5 cellular contexts compared by ENCODE assay signal in the genomic region with DNA sequence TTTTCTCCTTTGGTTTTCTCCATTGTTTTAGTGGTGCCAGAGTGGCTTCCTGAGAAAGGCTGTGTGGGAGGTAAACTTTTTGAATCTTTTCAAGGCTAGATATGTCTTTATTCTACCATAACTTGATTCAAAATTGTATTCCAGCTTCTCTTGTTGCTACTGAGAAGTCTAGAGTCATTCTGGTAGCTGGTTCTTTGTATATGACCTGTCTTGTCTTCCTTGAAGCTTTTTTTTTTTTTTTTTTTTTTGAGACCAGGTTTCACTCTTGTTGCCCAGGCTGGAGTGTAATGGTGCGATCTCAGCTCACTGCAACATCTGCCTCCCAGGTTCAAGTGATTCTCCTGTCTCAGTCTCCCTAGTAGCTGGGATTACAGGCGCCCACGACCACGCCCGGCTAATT. TPM values are rescaled to one million over a fixed set of nuclear protein-coding genes. Genes with fewer than 3 reads are reported as not detected.
"Had no signal": no experiment of that assay in that cellular context is flagged by ENCODE, and none has a peak within 500 bp of the region (broad histone marks: within the 10 kb centered on the region; RNA-seq: fewer than 3 reads in every experiment).

No MANE protein-coding gene starts in this region.

RNA-seq across cellular contexts. Expression of a gene that starts 49.7 kb away (rescaled TPM):
- total RNA-seq: frontal cortex, osteocyte, testis had no signal
- polyA plus RNA-seq: mammary epithelial cell, neural cell had no signal
